Comparison of ENCODE assay signal across 1 cellular context in the genomic region with DNA sequence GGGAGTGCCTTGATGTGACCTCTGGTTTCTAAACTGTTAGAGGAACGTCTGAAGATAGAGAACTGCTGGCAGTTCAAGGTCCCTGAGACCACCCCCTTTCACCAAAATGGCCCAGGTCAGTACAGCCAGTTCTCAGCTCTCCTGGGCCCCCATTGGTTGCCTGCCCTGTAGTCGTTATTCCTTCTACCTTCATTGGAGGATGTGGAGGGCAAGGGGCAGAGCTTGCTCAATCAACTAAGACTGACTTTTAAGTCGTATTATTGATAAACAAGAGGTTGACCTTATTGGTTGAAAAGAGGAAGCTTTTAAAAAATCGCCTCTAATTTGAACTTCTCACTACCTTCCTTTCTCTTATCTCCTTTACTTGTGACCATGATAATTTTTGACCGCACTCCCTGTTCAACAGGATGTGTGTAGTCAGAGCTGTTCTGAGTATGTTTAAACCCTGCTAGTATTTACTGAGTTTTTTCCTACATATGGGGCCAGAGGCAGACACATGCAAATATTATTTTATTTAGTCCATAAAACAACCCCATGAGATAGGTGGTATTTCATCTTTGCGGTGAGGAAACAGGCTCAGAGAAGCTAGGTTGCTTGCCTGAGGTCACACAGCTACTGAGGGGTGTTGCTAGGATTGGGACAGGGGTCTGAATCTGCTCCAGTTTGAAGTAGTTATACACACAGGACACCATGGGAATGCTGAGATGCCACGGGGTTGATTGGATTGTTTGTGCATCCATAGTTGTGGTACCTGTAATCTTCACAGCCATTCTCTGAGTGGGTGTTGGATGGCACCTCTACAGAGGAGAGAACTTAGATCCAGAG.
TF ChIP-seq lines count a peak whose summit lies in the region.

No MANE protein-coding gene starts in this region.

TF ChIP-seq in GM12878, 131 proteins besides CTCF, POLR2A, EP300 and RAD21:
- TF ChIP-seq HCFC1 (IDR thresholded peaks at IDR 0.05; ENCODE audit: low read length) = no peak
- peak; percentile 65; the same call in 1 of the 2 replicates for TF ChIP-seq NFIC (IDR thresholded peaks at IDR 0.05; ENCODE audit: low read depth, low read length)
- TF ChIP-seq ESRRA (IDR thresholded peaks at IDR 0.05; ENCODE audit: low read length) = 0 out of 2 replicates have a peak, but pooled peaks have one; percentile 16
- no peak for TF ChIP-seq ELK1 (IDR thresholded peaks at IDR 0.05; ENCODE audit: low read depth, low read length)
- TF ChIP-seq, protein P1, sequence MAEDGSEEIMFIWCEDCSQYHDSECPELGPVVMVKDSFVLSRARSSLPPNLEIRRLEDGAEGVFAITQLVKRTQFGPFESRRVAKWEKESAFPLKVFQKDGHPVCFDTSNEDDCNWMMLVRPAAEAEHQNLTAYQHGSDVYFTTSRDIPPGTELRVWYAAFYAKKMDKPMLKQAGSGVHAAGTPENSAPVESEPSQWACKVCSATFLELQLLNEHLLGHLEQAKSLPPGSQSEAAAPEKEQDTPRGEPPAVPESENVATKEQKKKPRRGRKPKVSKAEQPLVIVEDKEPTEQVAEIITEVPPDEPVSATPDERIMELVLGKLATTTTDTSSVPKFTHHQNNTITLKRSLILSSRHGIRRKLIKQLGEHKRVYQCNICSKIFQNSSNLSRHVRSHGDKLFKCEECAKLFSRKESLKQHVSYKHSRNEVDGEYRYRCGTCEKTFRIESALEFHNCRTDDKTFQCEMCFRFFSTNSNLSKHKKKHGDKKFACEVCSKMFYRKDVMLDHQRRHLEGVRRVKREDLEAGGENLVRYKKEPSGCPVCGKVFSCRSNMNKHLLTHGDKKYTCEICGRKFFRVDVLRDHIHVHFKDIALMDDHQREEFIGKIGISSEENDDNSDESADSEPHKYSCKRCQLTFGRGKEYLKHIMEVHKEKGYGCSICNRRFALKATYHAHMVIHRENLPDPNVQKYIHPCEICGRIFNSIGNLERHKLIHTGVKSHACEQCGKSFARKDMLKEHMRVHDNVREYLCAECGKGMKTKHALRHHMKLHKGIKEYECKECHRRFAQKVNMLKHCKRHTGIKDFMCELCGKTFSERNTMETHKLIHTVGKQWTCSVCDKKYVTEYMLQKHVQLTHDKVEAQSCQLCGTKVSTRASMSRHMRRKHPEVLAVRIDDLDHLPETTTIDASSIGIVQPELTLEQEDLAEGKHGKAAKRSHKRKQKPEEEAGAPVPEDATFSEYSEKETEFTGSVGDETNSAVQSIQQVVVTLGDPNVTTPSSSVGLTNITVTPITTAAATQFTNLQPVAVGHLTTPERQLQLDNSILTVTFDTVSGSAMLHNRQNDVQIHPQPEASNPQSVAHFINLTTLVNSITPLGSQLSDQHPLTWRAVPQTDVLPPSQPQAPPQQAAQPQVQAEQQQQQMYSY (CRISPR knock-in tag; IDR thresholded peaks at IDR 0.05) = no peak
- 0 out of 2 replicates have a peak, but pooled peaks have one; percentile 11 for TF ChIP-seq ATF7 (IDR thresholded peaks at IDR 0.05; ENCODE audit: low read depth)
- 0 out of 2 replicates have a peak, but pooled peaks have one; percentile 11 for TF ChIP-seq PKNOX1 (IDR thresholded peaks at IDR 0.05)
- peak; percentile 41 for TF ChIP-seq SKIL (IDR thresholded peaks at IDR 0.05; ENCODE audit: low read depth, poor library complexity, severe bottlenecking)
- peak in 1 of 2 experiments; percentile 9; a peak in 1 of 4 replicates for TF ChIP-seq IKZF2 (IDR thresholded peaks at IDR 0.05)
- TF ChIP-seq NR2F1 (conservative IDR thresholded peaks at IDR 0.05) = peak; percentile 27; the same call in 1 of the 2 replicates
- peak; percentile 36; the same call in 1 of the 2 replicates for TF ChIP-seq TBL1XR1 (IDR thresholded peaks at IDR 0.05; ENCODE audit: low read depth, low read length)
- 0 out of 2 replicates have a peak, but pooled peaks have one; percentile 73 for TF ChIP-seq NFXL1 (IDR thresholded peaks at IDR 0.05; ENCODE audit: borderline replicate concordance)
- TF ChIP-seq SRF (IDR thresholded peaks at IDR 0.05; ENCODE audit: low read depth in 2 of 2, low read length in 2 of 2) = no peak
- no peak for TF ChIP-seq SIX5 (IDR thresholded peaks at IDR 0.05; ENCODE audit: low read depth, low read length, severe bottlenecking)
- TF ChIP-seq ZZZ3 (IDR thresholded peaks at IDR 0.05; ENCODE audit: control insufficient read depth, insufficient read length, low read depth) = no peak
- peak; percentile 70; the same call in 1 of the 2 replicates for TF ChIP-seq FOXM1 (IDR thresholded peaks at IDR 0.05; ENCODE audit: low read depth, low read length)
- TF ChIP-seq ZNF217 (IDR thresholded peaks at IDR 0.05) = 0 out of 2 replicates have a peak, but pooled peaks have one; percentile 47
- TF ChIP-seq MXI1 (IDR thresholded peaks at IDR 0.05; ENCODE audit: low read depth, low read length) = 0 out of 2 replicates have a peak, but pooled peaks have one; percentile 24
- peak in 1 of 2 experiments; percentile 48; a peak in 1 of 4 replicates for TF ChIP-seq ETV6 (conservative IDR thresholded peaks at IDR 0.05 in 1 of 2, IDR thresholded peaks at IDR 0.05 in 1 of 2; ENCODE audit: borderline replicate concordance in 1 of 2, low read depth in 1 of 2)
- 0 out of 2 replicates have a peak, but pooled peaks have one; percentile 15 for TF ChIP-seq GABPA (IDR thresholded peaks at IDR 0.05; ENCODE audit: low read depth)
- TF ChIP-seq, protein P2, sequence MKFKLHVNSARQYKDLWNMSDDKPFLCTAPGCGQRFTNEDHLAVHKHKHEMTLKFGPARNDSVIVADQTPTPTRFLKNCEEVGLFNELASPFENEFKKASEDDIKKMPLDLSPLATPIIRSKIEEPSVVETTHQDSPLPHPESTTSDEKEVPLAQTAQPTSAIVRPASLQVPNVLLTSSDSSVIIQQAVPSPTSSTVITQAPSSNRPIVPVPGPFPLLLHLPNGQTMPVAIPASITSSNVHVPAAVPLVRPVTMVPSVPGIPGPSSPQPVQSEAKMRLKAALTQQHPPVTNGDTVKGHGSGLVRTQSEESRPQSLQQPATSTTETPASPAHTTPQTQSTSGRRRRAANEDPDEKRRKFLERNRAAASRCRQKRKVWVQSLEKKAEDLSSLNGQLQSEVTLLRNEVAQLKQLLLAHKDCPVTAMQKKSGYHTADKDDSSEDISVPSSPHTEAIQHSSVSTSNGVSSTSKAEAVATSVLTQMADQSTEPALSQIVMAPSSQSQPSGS (IDR thresholded peaks at IDR 0.05; ENCODE audit: low read length) = peak; percentile 61
- TF ChIP-seq EED (IDR thresholded peaks at IDR 0.05; ENCODE audit: low read depth) = 0 out of 2 replicates have a peak, but pooled peaks have one; percentile 8
- TF ChIP-seq PML (IDR thresholded peaks at IDR 0.05; ENCODE audit: low read length) = 0 out of 2 replicates have a peak, but pooled peaks have one; percentile 57
- TF ChIP-seq RUNX3 (IDR thresholded peaks at IDR 0.05; ENCODE audit: low read length) = peak; percentile 87
- 0 out of 2 replicates have a peak, but pooled peaks have one; percentile 22 for TF ChIP-seq CREB1 (IDR thresholded peaks at IDR 0.05; ENCODE audit: low read depth)
- peak; percentile 91 for TF ChIP-seq SMARCA5 (IDR thresholded peaks at IDR 0.05)
- TF ChIP-seq MTA3 (IDR thresholded peaks at IDR 0.05; ENCODE audit: borderline replicate concordance, low read length) = peak; percentile 82; the same call in 1 of the 2 replicates
- TF ChIP-seq, protein P3, sequence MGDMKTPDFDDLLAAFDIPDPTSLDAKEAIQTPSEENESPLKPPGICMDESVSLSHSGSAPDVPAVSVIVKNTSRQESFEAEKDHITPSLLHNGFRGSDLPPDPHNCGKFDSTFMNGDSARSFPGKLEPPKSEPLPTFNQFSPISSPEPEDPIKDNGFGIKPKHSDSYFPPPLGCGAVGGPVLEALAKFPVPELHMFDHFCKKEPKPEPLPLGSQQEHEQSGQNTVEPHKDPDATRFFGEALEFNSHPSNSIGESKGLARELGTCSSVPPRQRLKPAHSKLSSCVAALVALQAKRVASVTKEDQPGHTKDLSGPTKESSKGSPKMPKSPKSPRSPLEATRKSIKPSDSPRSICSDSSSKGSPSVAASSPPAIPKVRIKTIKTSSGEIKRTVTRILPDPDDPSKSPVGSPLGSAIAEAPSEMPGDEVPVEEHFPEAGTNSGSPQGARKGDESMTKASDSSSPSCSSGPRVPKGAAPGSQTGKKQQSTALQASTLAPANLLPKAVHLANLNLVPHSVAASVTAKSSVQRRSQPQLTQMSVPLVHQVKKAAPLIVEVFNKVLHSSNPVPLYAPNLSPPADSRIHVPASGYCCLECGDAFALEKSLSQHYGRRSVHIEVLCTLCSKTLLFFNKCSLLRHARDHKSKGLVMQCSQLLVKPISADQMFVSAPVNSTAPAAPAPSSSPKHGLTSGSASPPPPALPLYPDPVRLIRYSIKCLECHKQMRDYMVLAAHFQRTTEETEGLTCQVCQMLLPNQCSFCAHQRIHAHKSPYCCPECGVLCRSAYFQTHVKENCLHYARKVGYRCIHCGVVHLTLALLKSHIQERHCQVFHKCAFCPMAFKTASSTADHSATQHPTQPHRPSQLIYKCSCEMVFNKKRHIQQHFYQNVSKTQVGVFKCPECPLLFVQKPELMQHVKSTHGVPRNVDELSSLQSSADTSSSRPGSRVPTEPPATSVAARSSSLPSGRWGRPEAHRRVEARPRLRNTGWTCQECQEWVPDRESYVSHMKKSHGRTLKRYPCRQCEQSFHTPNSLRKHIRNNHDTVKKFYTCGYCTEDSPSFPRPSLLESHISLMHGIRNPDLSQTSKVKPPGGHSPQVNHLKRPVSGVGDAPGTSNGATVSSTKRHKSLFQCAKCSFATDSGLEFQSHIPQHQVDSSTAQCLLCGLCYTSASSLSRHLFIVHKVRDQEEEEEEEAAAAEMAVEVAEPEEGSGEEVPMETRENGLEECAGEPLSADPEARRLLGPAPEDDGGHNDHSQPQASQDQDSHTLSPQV (IDR thresholded peaks at IDR 0.05) = no peak
- no peak for TF ChIP-seq ZNF622 (IDR thresholded peaks at IDR 0.05)
- TF ChIP-seq POLR2AphosphoS5 (IDR thresholded peaks at IDR 0.05; ENCODE audit: low read length) = 0 out of 2 replicates have a peak, but pooled peaks have one; percentile 39
- TF ChIP-seq SMAD1 (IDR thresholded peaks at IDR 0.05; ENCODE audit: low read depth, partially characterized antibody) = no peak
TF ChIP-seq in GM12878: peak in this region for 22.
